Comparison of ENCODE assay signal across 2 cellular contexts in genomic region chr9:120933310-120934044, GRCh38.
A peak's percentile ranks its signal among the peaks of the same experiment; 100 is the strongest.
TF ChIP-seq lines count a peak whose summit lies in the region.

No MANE protein-coding gene starts in this region.

TF ChIP-seq in GM12878, 131 proteins besides CTCF, POLR2A, EP300 and RAD21 (continues in another document):
- TF ChIP-seq NFXL1 (IDR thresholded peaks at IDR 0.05; ENCODE audit: borderline replicate concordance) (no peak), STAT3 (IDR thresholded peaks at IDR 0.05; ENCODE audit: low read depth, low read length) (no peak), CREM (IDR thresholded peaks at IDR 0.05; ENCODE audit: low read depth) (peak; percentile 17; the same call in 1 of the 2 replicates), MXI1 (IDR thresholded peaks at IDR 0.05; ENCODE audit: low read depth, low read length) (no peak), DPF2 (IDR thresholded peaks at IDR 0.05) (peak; percentile 85), SIN3A (IDR thresholded peaks at IDR 0.05; ENCODE audit: low read depth, low read length) (no peak), POU2F2 (IDR thresholded peaks at IDR 0.05; ENCODE audit: borderline replicate concordance, low read depth, low read length) (no peak), NBN (IDR thresholded peaks at IDR 0.05) (0 out of 2 replicates have a peak, but pooled peaks have one; percentile 46), FOXK2 (IDR thresholded peaks at IDR 0.05) (no peak), TBL1XR1 (IDR thresholded peaks at IDR 0.05; ENCODE audit: low read depth, low read length) (no peak), MEF2A (IDR thresholded peaks at IDR 0.05; ENCODE audit: insufficient read depth, low read depth, low read length) (no peak), MTA2 (IDR thresholded peaks at IDR 0.05; ENCODE audit: low read depth) (peak; percentile 94), SUPT20H (IDR thresholded peaks at IDR 0.05; ENCODE audit: borderline replicate concordance, control insufficient read depth, low read depth, low read length) (no peak), IRF5 (IDR thresholded peaks at IDR 0.05; ENCODE audit: borderline replicate concordance) (no peak), IKZF1 (conservative IDR thresholded peaks at IDR 0.05) (peak; percentile 92), JUND (IDR thresholded peaks at IDR 0.05; ENCODE audit: low read depth, low read length) (no peak), NRF1 (conservative IDR thresholded peaks at IDR 0.05; ENCODE audit: low read depth, low read length) (no peak), FOS (IDR thresholded peaks at IDR 0.05; ENCODE audit: borderline replicate concordance, extremely low read depth, insufficient read length) (no peak), RELA (IDR thresholded peaks at IDR 0.05; ENCODE audit: borderline replicate concordance, partially characterized antibody) (no peak), USF2 (IDR thresholded peaks at IDR 0.05; ENCODE audit: borderline replicate concordance, low read depth, low read length) (no peak), KLF5 (IDR thresholded peaks at IDR 0.05; ENCODE audit: partially characterized antibody) (no peak), ZBTB11 (CRISPR knock-in tag; IDR thresholded peaks at IDR 0.05) (no peak), SIX5 (IDR thresholded peaks at IDR 0.05; ENCODE audit: low read depth, low read length, severe bottlenecking) (no peak), CREB1 (IDR thresholded peaks at IDR 0.05; ENCODE audit: low read depth) (no peak)
- TF ChIP-seq, protein P1, sequence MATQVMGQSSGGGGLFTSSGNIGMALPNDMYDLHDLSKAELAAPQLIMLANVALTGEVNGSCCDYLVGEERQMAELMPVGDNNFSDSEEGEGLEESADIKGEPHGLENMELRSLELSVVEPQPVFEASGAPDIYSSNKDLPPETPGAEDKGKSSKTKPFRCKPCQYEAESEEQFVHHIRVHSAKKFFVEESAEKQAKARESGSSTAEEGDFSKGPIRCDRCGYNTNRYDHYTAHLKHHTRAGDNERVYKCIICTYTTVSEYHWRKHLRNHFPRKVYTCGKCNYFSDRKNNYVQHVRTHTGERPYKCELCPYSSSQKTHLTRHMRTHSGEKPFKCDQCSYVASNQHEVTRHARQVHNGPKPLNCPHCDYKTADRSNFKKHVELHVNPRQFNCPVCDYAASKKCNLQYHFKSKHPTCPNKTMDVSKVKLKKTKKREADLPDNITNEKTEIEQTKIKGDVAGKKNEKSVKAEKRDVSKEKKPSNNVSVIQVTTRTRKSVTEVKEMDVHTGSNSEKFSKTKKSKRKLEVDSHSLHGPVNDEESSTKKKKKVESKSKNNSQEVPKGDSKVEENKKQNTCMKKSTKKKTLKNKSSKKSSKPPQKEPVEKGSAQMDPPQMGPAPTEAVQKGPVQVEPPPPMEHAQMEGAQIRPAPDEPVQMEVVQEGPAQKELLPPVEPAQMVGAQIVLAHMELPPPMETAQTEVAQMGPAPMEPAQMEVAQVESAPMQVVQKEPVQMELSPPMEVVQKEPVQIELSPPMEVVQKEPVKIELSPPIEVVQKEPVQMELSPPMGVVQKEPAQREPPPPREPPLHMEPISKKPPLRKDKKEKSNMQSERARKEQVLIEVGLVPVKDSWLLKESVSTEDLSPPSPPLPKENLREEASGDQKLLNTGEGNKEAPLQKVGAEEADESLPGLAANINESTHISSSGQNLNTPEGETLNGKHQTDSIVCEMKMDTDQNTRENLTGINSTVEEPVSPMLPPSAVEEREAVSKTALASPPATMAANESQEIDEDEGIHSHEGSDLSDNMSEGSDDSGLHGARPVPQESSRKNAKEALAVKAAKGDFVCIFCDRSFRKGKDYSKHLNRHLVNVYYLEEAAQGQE (IDR thresholded peaks at IDR 0.05; ENCODE audit: low read depth, low read length) = no peak

TF ChIP-seq in HepG2, 621 proteins besides CTCF, POLR2A, EP300 and RAD21:
- no peak for TF ChIP-seq ZNF850 (CRISPR knock-in tag; conservative IDR thresholded peaks at IDR 0.05)
- no peak for TF ChIP-seq SMAD3 (CRISPR knock-in tag; IDR thresholded peaks at IDR 0.05)
- no peak for TF ChIP-seq HNF4G (IDR thresholded peaks at IDR 0.05; ENCODE audit: borderline replicate concordance, low read depth, low read length)
- no peak for TF ChIP-seq HNF4G (CRISPR knock-in tag; IDR thresholded peaks at IDR 0.05; ENCODE audit: borderline replicate concordance, low read depth)
- no peak for TF ChIP-seq ZNF639 (CRISPR knock-in tag; conservative IDR thresholded peaks at IDR 0.05)
- TF ChIP-seq JUNB (CRISPR knock-in tag; IDR thresholded peaks at IDR 0.05; ENCODE audit: borderline replicate concordance) = no peak
- TF ChIP-seq ZSCAN20 (CRISPR knock-in tag; IDR thresholded peaks at IDR 0.05; ENCODE audit: borderline replicate concordance) = no peak
- TF ChIP-seq KDM6A (CRISPR knock-in tag; IDR thresholded peaks at IDR 0.05; ENCODE audit: low read depth) = no peak
- no peak for TF ChIP-seq CSRNP2 (CRISPR knock-in tag; conservative IDR thresholded peaks at IDR 0.05; ENCODE audit: low read depth)
- no peak for TF ChIP-seq CENPT (CRISPR knock-in tag; IDR thresholded peaks at IDR 0.05; ENCODE audit: low read depth)
- TF ChIP-seq CBX1 (IDR thresholded peaks at IDR 0.05; ENCODE audit: low read depth) = no peak
- TF ChIP-seq SRY (CRISPR knock-in tag; IDR thresholded peaks at IDR 0.05) = no peak
- no peak for TF ChIP-seq CBX5 (CRISPR knock-in tag; IDR thresholded peaks at IDR 0.05; ENCODE audit: borderline replicate concordance)
- TF ChIP-seq ZNF549 (CRISPR knock-in tag; IDR thresholded peaks at IDR 0.05) = no peak
- no peak for TF ChIP-seq CREM (IDR thresholded peaks at IDR 0.05)
- no peak for TF ChIP-seq CREM (CRISPR knock-in tag; IDR thresholded peaks at IDR 0.05)
- TF ChIP-seq GPN1 (CRISPR knock-in tag; IDR thresholded peaks at IDR 0.05; ENCODE audit: borderline replicate concordance) = no peak
- no peak for TF ChIP-seq ZNF816 (CRISPR knock-in tag; IDR thresholded peaks at IDR 0.05; ENCODE audit: borderline replicate concordance)
- no peak for TF ChIP-seq ZNF580 (CRISPR knock-in tag; IDR thresholded peaks at IDR 0.05; ENCODE audit: borderline replicate concordance, low read depth)
